In genomic region chr14:55773984-55774581, GRCh38 we compare ENCODE assay signal across 25 cellular contexts.
"Had no signal": no experiment of that assay in that cellular context is flagged by ENCODE, and none has a peak within 500 bp of the region (broad histone marks: within the 10 kb centered on the region; RNA-seq: fewer than 3 reads in every experiment).

No MANE protein-coding gene starts in this region.

- H3K9me3 ChIP-seq: breast epithelium, esophagus squamous epithelium, heart right ventricle, pancreas, psoas muscle, right atrium auricular region, spleen, tibial nerve had no signal

- H3K27me3 ChIP-seq: breast epithelium, esophagus squamous epithelium, heart right ventricle, pancreas, right atrium auricular region, spleen, tibial nerve had no signal

- H3K4me1 ChIP-seq: breast epithelium, esophagus squamous epithelium, psoas muscle, right atrium auricular region, spleen had no signal

- ATAC-seq: activated naive CD8-positive, alpha-beta T cell treated with anti-CD3 and anti-CD28 coated beads, Interleukin-2, amount 50 U/mL, for 24 hours; heart right ventricle; left ventricle myocardium superior; naive thymus-derived CD8-positive, alpha-beta T cell; pancreas; psoas muscle had no signal

- H3K27ac ChIP-seq: breast epithelium, esophagus squamous epithelium, heart right ventricle, pancreas, psoas muscle, right atrium auricular region, spleen, tibial nerve had no signal

- H3K4me3 ChIP-seq: breast epithelium, esophagus squamous epithelium, heart right ventricle, pancreas, psoas muscle, right atrium auricular region, spleen, tibial nerve had no signal

- DNase-seq: activated CD4-positive, alpha-beta memory T cell treated with anti-CD3 and anti-CD28 coated beads, Interleukin-2, amount 10 ng/mL, durations not matched to agents 7 days and 5 days; activated CD4-positive, alpha-beta T cell treated with anti-CD3 and anti-CD28 coated beads for 1 hour; activated CD4-positive, alpha-beta T cell treated with anti-CD3 and anti-CD28 coated beads, Interleukin-2, amount 10 ng/mL, durations not matched to agents 7 days and 5 days; activated CD8-positive, alpha-beta memory T cell treated with anti-CD3 and anti-CD28 coated beads, Interleukin-2, amount 50 U/mL, for 48 hours; activated naive CD8-positive, alpha-beta T cell treated with anti-CD3 and anti-CD28 coated beads, Interleukin-2, amount 50 U/mL, for 24 hours; activated T-cell treated with anti-CD3 and anti-CD28 coated beads, Interleukin-2, amount 50 U/mL, for 24 hours; amygdala; dermis blood vessel endothelial cell; effector CD4-positive, alpha-beta T cell; esophagus squamous epithelium; foreskin melanocyte; heart right ventricle; kidney glomerular epithelial cell; left ventricle myocardium superior; mammary epithelial cell; naive thymus-derived CD8-positive, alpha-beta T cell; nucleus accumbens; pancreas; psoas muscle; spleen; stimulated activated naive CD4-positive, alpha-beta T cell; T-helper 2 cell had no signal

- H3K36me3 ChIP-seq: breast epithelium, esophagus squamous epithelium, heart right ventricle, pancreas, right atrium auricular region, spleen, tibial nerve had no signal
